1 cellular context compared by ENCODE assay signal in genomic region chr15:95669146-95669922, GRCh38.
TF ChIP-seq lines count a peak whose summit lies in the region.

No MANE protein-coding gene starts in this region.

TF ChIP-seq in WTC11, 78 proteins besides CTCF, POLR2A, EP300 and RAD21 (continued from another document):
- TF ChIP-seq, protein P1, sequence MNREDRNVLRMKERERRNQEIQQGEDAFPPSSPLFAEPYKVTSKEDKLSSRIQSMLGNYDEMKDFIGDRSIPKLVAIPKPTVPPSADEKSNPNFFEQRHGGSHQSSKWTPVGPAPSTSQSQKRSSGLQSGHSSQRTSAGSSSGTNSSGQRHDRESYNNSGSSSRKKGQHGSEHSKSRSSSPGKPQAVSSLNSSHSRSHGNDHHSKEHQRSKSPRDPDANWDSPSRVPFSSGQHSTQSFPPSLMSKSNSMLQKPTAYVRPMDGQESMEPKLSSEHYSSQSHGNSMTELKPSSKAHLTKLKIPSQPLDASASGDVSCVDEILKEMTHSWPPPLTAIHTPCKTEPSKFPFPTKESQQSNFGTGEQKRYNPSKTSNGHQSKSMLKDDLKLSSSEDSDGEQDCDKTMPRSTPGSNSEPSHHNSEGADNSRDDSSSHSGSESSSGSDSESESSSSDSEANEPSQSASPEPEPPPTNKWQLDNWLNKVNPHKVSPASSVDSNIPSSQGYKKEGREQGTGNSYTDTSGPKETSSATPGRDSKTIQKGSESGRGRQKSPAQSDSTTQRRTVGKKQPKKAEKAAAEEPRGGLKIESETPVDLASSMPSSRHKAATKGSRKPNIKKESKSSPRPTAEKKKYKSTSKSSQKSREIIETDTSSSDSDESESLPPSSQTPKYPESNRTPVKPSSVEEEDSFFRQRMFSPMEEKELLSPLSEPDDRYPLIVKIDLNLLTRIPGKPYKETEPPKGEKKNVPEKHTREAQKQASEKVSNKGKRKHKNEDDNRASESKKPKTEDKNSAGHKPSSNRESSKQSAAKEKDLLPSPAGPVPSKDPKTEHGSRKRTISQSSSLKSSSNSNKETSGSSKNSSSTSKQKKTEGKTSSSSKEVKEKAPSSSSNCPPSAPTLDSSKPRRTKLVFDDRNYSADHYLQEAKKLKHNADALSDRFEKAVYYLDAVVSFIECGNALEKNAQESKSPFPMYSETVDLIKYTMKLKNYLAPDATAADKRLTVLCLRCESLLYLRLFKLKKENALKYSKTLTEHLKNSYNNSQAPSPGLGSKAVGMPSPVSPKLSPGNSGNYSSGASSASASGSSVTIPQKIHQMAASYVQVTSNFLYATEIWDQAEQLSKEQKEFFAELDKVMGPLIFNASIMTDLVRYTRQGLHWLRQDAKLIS (CRISPR knock-in tag; IDR thresholded peaks at IDR 0.05; ENCODE audit: borderline replicate concordance): no peak
- TF ChIP-seq GRHL2 (CRISPR knock-in tag; IDR thresholded peaks at IDR 0.05; ENCODE audit: insufficient replicate concordance, severe bottlenecking): no peak
- no peak for TF ChIP-seq ZNF138 (CRISPR knock-in tag; conservative IDR thresholded peaks at IDR 0.05)
- no peak for TF ChIP-seq FOXJ3 (CRISPR knock-in tag; IDR thresholded peaks at IDR 0.05; ENCODE audit: borderline replicate concordance)
- TF ChIP-seq OVOL2 (CRISPR knock-in tag; IDR thresholded peaks at IDR 0.05; ENCODE audit: borderline replicate concordance): no peak
- no peak for TF ChIP-seq RORB (CRISPR knock-in tag; IDR thresholded peaks at IDR 0.05)
- TF ChIP-seq USF1 (CRISPR knock-in tag; IDR thresholded peaks at IDR 0.05): no peak
